In genomic region chr2:213150315-213150951, GRCh38 we compare ENCODE assay signal across 8 cellular contexts. TPM values are rescaled to one million over a fixed set of nuclear protein-coding genes. Genes with fewer than 3 reads are reported as not detected.
DNase-seq lines count a peak whose midpoint lies in the region; ATAC-seq, FAIRE-seq and TF ChIP-seq lines count a peak whose summit lies in the region.

No MANE protein-coding gene starts in this region.

- TF ChIP-seq CTCF in VCaP (conservative IDR thresholded peaks at IDR 0.05), result no peak
- TF ChIP-seq CTCF in pancreas (IDR thresholded peaks at IDR 0.05), result no peak

- peak overlapping the region; percentile 90 for H3K4me3 Mint-ChIP-seq in activated CD8-positive, alpha-beta memory T cell treated with anti-CD3 and anti-CD28 coated beads, Interleukin-2, amount 10 ng/mL, durations not matched to agents 7 days and 5 days

- peaks cover 30% of the 10 kb centered on the region for H3K4me1 Mint-ChIP-seq in activated CD8-positive, alpha-beta memory T cell treated with anti-CD3 and anti-CD28 coated beads, Interleukin-2, amount 10 ng/mL, durations not matched to agents 7 days and 5 days

- WGBS in pancreas, 2 donors, result 1% methylated on average over 7 to 9 of the region's 9 CpGs

- CTCF ChIA-PET in activated CD8-positive, alpha-beta memory T cell treated with anti-CD3 and anti-CD28 coated beads, Interleukin-2, amount 10 ng/mL, durations not matched to agents 7 days and 5 days (lab: Charles Lee), result interaction anchor here (0.6 to 1.1 kb wide), 5 partner anchors 19 to 373 kb away, joined by 3 read pairs; no protein-coding TSS in a partner anchor

- DNase-seq in activated CD8-positive, alpha-beta memory T cell treated with anti-CD3 and anti-CD28 coated beads, Interleukin-2, amount 10 ng/mL, durations not matched to agents 7 days and 5 days, result no peak
- no peak for DNase-seq in activated CD8-positive, alpha-beta memory T cell treated with anti-CD3 and anti-CD28 coated beads for 24 hours
- DNase-seq in globus pallidus (ENCODE audit: low spot score) (peak; percentile 57), pancreas (peak in 3 of 6 donors; percentile 4 to 31 (median 9)), MV-4-11 (lab: John Stamatoyannopoulos, UW) (no peak), NCI-H345 (lab: John Stamatoyannopoulos, UW) (no peak)

- H3K36me3 ChIP-seq in pancreas, result no peaks in the 10 kb centered on the region

- H3K4me3 ChIP-seq in pancreas, result peak overlapping the region; percentile 18 to 83 (median 58)

- H3K4me1 ChIP-seq in pancreas, result peaks cover 0 to 20% (median 4%) of the 10 kb centered on the region in 3 donors

- H3K27ac Mint-ChIP-seq in activated CD8-positive, alpha-beta memory T cell treated with anti-CD3 and anti-CD28 coated beads, Interleukin-2, amount 10 ng/mL, durations not matched to agents 7 days and 5 days, result peak overlapping the region; percentile 85

- intact Hi-C loops in pancreas (cut with DNase I), result loop anchor here in 2 of 3 donors (5.0 to 10.0 kb wide), 2 partner anchors 373 to 376 kb away; no protein-coding TSS in a partner anchor

- H3K36me3 Mint-ChIP-seq in activated CD8-positive, alpha-beta memory T cell treated with anti-CD3 and anti-CD28 coated beads, Interleukin-2, amount 10 ng/mL, durations not matched to agents 7 days and 5 days, result peaks cover 5% of the 10 kb centered on the region

- ATAC-seq in activated CD8-positive, alpha-beta memory T cell treated with anti-CD3 and anti-CD28 coated beads, Interleukin-2, amount 10 ng/mL, durations not matched to agents 7 days and 5 days, result no peak
- peak in 3 of 4 donors; percentile 4 to 10 (median 6) for ATAC-seq in pancreas
- ATAC-seq in HG02885 (IDR thresholded peaks at IDR 0.05; ENCODE audit: poor library complexity, unreplicated experiment), result no peak

- peak overlapping the region; percentile 88 for H3K27ac ChIP-seq in VCaP
- H3K27ac ChIP-seq in pancreas, result peak overlapping the region in 3 of 4 donors; percentile 30 to 86 (median 83)

- no peaks in the 10 kb centered on the region for H3K9me3 Mint-ChIP-seq in activated CD8-positive, alpha-beta memory T cell treated with anti-CD3 and anti-CD28 coated beads, Interleukin-2, amount 10 ng/mL, durations not matched to agents 7 days and 5 days (ENCODE audit: low read depth)

- H3K9me3 ChIP-seq in pancreas, result no peaks in the 10 kb centered on the region

- no peak for FAIRE-seq in pancreas (lab: Jason Lieb, UNC)

- peaks cover 58% of the 10 kb centered on the region for H3K27me3 Mint-ChIP-seq in activated CD8-positive, alpha-beta memory T cell treated with anti-CD3 and anti-CD28 coated beads, Interleukin-2, amount 10 ng/mL, durations not matched to agents 7 days and 5 days

- no peaks in the 10 kb centered on the region for H3K27me3 ChIP-seq in pancreas

RNA-seq across cellular contexts. Expression of gene IKZF2, which starts 1.0 kb away (rescaled TPM):
- 10 to 100 TPM; 14.7 to 41.4 TPM for total RNA-seq in activated CD8-positive, alpha-beta memory T cell treated with anti-CD3 and anti-CD28 coated beads, Interleukin-2, amount 10 ng/mL, durations not matched to agents 7 days and 5 days
- total RNA-seq in pancreas, result 1 to 10 TPM; 3.0 to 8.6 (median 3.3) TPM
- 1 to 10 TPM in 1 of 2 donors, under 1 TPM in 1; 0.65 to 1.1 TPM for polyA plus RNA-seq in pancreas

Comparison
In these comparisons a context has a peak if more than half of its experiments do, and no peak if none do; other contexts are left out.
1. ATAC-seq: peak in pancreas (3 of 4); none in activated CD8-positive, alpha-beta memory T cell treated with anti-CD3 and anti-CD28 coated beads, Interleukin-2, amount 10 ng/mL, durations not matched to agents 7 days and 5 days (single experiment) and HG02885 (single experiment).